8 cellular contexts compared by ENCODE assay signal in the genomic region with DNA sequence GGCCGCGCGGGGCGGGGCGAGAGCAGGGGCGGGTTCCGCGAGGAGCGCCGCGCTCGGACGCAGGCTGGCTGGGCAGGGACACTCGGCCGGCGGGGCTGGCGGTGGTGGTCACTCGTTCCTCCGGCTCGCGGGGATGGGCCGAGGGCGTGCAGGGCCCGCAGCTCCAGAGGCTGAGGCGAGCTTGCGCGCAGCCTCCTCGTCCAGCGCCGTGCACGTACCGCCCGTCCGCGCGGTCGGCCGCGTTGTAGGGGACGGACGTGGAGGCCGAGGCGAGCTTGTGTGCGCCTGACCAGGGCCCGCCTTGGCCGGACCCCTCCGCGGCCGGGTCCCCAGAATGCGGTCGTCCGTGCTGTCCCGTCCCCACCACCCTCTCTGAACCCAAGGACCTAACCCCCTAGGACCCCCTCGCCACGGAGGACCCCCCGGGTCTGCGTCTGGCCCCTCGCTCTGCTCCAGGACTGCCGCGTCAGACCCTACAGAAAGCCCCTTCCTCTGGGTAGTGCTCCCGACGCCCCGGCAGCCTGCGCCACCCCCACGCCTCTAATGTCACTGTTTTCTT. TPM values are rescaled to one million over a fixed set of nuclear protein-coding genes. Genes with fewer than 3 reads are reported as not detected.
DNase-seq lines count a peak whose midpoint lies in the region; ATAC-seq and TF ChIP-seq lines count a peak whose summit lies in the region.

No MANE protein-coding gene starts in this region.

- ATAC-seq in HG02943 (IDR thresholded peaks at IDR 0.05; ENCODE audit: low read depth, unreplicated experiment), result peak; percentile 15
- ATAC-seq in central memory CD8-positive, alpha-beta T cell (replicated peaks; ENCODE audit: extremely low read depth, poor library complexity, severe bottlenecking), result no peak

- no peak for TF ChIP-seq CTCF in A673 (conservative IDR thresholded peaks at IDR 0.05; ENCODE audit: low read depth, low read length)

- peaks cover 4% of the 10 kb centered on the region for H3K4me1 ChIP-seq in A673 (ENCODE audit: insufficient read depth, low read length, poor library complexity, severe bottlenecking)

- no peak overlapping the region for H3K27ac Mint-ChIP-seq in central memory CD8-positive, alpha-beta T cell (ENCODE audit: low read depth)

- BruUV-seq in A673 (replicated peaks; lab: Mats Ljungman, UMichigan), result no TSS peak

- peaks cover 50% of the 10 kb centered on the region for H3K4me1 Mint-ChIP-seq in central memory CD8-positive, alpha-beta T cell

- CTCF ChIA-PET in A673 (lab: Charles Lee), result interaction anchor here (0.9 kb wide), 1 partner anchor 202 kb away, joined by 4 read pairs; no protein-coding TSS in a partner anchor

- DNase-seq in A673 (ENCODE audit: low spot score), result no peak
- DNase-seq in central memory CD8-positive, alpha-beta T cell (ENCODE audit: low spot score in 2 of 2), result no peak
- peak; percentile 16 for DNase-seq in mucosa of gallbladder (ENCODE audit: low spot score)
- DNase-seq in NCI-H226, result no peak
- DNase-seq in nucleus accumbens (lab: John Stamatoyannopoulos, UW), result no peak
- no peak for DNase-seq in NCI-H82 (lab: John Stamatoyannopoulos, UW)
- DNase-seq in activated CD4-positive, alpha-beta T cell treated with anti-CD3 and anti-CD28 coated beads for 4 hours, result no peak

- peak overlapping the region; percentile 50 for H3K4me3 ChIP-seq in A673 (ENCODE audit: low read depth, low read length, poor library complexity, severe bottlenecking)

- H3K36me3 ChIP-seq in A673 (ENCODE audit: insufficient read depth, low read length, poor library complexity, severe bottlenecking), result no peaks in the 10 kb centered on the region

- H3K9me3 ChIP-seq in A673 (ENCODE audit: low read depth, low read length, poor library complexity, severe bottlenecking), result no peaks in the 10 kb centered on the region

- intact Hi-C loops in A673 (cut with micrococcal nuclease; ENCODE audit: unreplicated experiment), result no loop called here

- H3K27me3 Mint-ChIP-seq in central memory CD8-positive, alpha-beta T cell, result no peaks in the 10 kb centered on the region

- no peak overlapping the region for H3K27ac ChIP-seq in A673 (ENCODE audit: low read depth, low read length, poor library complexity, severe bottlenecking)

- no peaks in the 10 kb centered on the region for H3K27me3 ChIP-seq in A673 (replicated peaks; ENCODE audit: insufficient read depth, low read depth, low read length, poor library complexity)

- peaks cover 3% of the 10 kb centered on the region for H3K36me3 Mint-ChIP-seq in central memory CD8-positive, alpha-beta T cell (ENCODE audit: insufficient read depth)

- POLR2A ChIA-PET in A673 (lab: Charles Lee; ENCODE audit: low non-redundant PET), result interaction anchor here (0.5 to 0.7 kb wide), 5 partner anchors 13 to 810 kb away, joined by 3 to 9 read pairs (median 4); no protein-coding TSS in a partner anchor

- H3K9me3 Mint-ChIP-seq in central memory CD8-positive, alpha-beta T cell, result no peaks in the 10 kb centered on the region

- H3K4me3 Mint-ChIP-seq in central memory CD8-positive, alpha-beta T cell, result peak overlapping the region; percentile 90

RNA-seq across cellular contexts. Expression of a gene that starts 0.6 kb away (rescaled TPM):
- total RNA-seq in A673 (2021) (3.6 and 7.5 TPM in 2 replicates), mucosa of gallbladder (10.0 TPM)
